Comparison of ENCODE assay signal across 8 cellular contexts in the genomic region with DNA sequence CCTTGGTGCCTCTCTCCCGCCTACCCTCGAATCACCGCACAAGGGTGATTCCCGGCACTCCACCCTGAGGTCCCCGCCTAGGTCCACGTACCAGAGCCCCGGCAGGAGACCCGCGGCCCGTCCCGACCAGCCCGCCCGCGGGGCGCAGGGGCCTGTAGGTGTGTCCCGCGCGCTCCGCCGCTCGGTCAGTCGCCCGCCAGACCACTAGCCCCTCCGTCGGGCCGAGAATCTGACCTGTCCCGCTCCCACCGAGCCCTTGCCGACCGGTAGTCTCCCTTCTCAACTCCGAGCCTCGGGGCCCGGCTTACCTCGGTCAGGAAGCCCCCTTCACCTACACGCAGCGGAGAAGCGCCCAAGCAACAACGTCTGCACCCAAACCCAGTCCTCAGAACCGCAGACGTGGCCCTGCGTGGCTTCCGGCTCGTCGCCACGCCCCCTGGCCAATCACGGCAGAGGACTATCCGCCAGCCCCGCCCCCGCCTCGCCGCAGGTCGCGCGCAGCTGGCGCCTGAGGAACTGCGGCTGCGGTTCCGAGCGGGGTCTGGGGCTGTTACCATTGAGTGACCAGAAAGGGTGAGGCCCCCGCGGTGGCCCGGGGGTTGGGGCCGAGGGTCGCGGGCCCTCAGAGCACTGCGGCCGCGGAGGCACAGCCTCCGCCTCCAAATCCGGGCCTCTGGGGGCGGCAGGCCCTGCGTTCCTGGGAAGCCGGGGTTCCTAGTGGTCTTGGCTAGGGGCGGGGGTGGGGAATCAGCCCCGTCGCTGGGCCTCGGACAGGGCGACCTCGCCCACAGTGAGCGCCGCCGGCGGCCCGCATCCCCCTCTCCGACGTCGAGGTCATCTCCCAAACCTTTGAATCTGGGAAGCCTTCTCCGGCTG. TPM values are rescaled to one million over a fixed set of nuclear protein-coding genes. Genes with fewer than 3 reads are reported as not detected.
A peak's percentile ranks its signal among the peaks of the same experiment; 100 is the strongest.
DNase-seq lines count a peak whose midpoint lies in the region; ATAC-seq and TF ChIP-seq lines count a peak whose summit lies in the region.

Gene PGM3 (minus strand): TSS at position 395 of the 876 bp plus-strand sequence. CDS start 2,253 bp downstream, outside the sequence.
Gene RWDD2A (plus strand): TSS at position 487 of the 876 bp plus-strand sequence. CDS start 1,095 bp downstream, outside the sequence.

- ATAC-seq in GM19372 (IDR thresholded peaks at IDR 0.05; ENCODE audit: low read depth, unreplicated experiment) (peak; percentile 97), HG03520 (IDR thresholded peaks at IDR 0.05; ENCODE audit: unreplicated experiment) (peak; percentile 98)

- no peak for TF ChIP-seq CTCF in lower leg skin (IDR thresholded peaks at IDR 0.05)

- POLR2A ChIA-PET in activated CD4-positive, alpha-beta memory T cell treated with anti-CD3 and anti-CD28 coated beads for 36 hours (lab: Charles Lee), result interaction anchor here (0.6 to 1.1 kb wide), 3 partner anchors 123 to 128 kb away, joined by 4 to 7 read pairs (median 5); partner anchors contain the start of genes DOP1A and UBE3D

- TF ChIP-seq POLR2A in lower leg skin (IDR thresholded peaks at IDR 0.05), result no peak

- intact Hi-C loops in activated CD4-positive, alpha-beta memory T cell treated with anti-CD3 and anti-CD28 coated beads for 36 hours (cut with micrococcal nuclease), result loop anchor here (1.0 to 5.0 kb wide), 4 partner anchors 22 to 1034 kb away; partner anchors contain the start of genes CEP162, DOP1A and IBTK
- intact Hi-C loops in lower leg skin (cut with DNase I; ENCODE audit: low total_unique reads), result no loop called here

- peak within 1 kb of the TSS; percentile 92 for H3K27ac Mint-ChIP-seq in activated CD4-positive, alpha-beta memory T cell treated with anti-CD3 and anti-CD28 coated beads for 36 hours

- no peaks in the 10 kb centered on the region for H3K27me3 Mint-ChIP-seq in activated CD4-positive, alpha-beta memory T cell treated with anti-CD3 and anti-CD28 coated beads for 36 hours

- CTCF ChIA-PET in activated CD4-positive, alpha-beta memory T cell treated with anti-CD3 and anti-CD28 coated beads for 36 hours (lab: Charles Lee), result interaction anchor here (1.0 to 3.5 kb wide), 3 partner anchors 22 to 343 kb away, joined by 3 to 31 read pairs (median 6); partner anchors contain the start of genes DOP1A and UBE3D

- H3K4me3 ChIP-seq in lower leg skin (ENCODE audit: low read depth, poor library complexity, severe bottlenecking), result peak within 1 kb of the TSS; percentile 82

- H3K4me3 Mint-ChIP-seq in activated CD4-positive, alpha-beta memory T cell treated with anti-CD3 and anti-CD28 coated beads for 36 hours, result peak within 1 kb of the TSS; percentile 95

- no peaks in the 10 kb centered on the region for H3K9me3 Mint-ChIP-seq in activated CD4-positive, alpha-beta memory T cell treated with anti-CD3 and anti-CD28 coated beads for 36 hours

- H3K4me1 Mint-ChIP-seq in activated CD4-positive, alpha-beta memory T cell treated with anti-CD3 and anti-CD28 coated beads for 36 hours (ENCODE audit: low read depth), result peaks cover 44% of the 10 kb centered on the region

- 1% methylated on average over 43 to 70 of the region's 88 CpGs for WGBS in lower leg skin, 2 donors

- DNase-seq in CD1c-positive myeloid dendritic cell (ENCODE audit: extremely low spot score) (peak; percentile 96), NCI-H748 treated with DMSO at 0.1 percent for 48 hours (lab: John Stamatoyannopoulos, UW) (peak; percentile 61), dermis microvascular lymphatic vessel endothelial cell (ENCODE audit: low read depth in 2 of 2) (peak; percentile 57 to 93), lower leg skin (ENCODE audit: low spot score in 2 of 2) (peak; percentile 87 to 98)
- DNase-seq in activated CD4-positive, alpha-beta memory T cell treated with anti-CD3 and anti-CD28 coated beads for 36 hours, result peak; percentile 93
- peak; percentile 87 for DNase-seq in stimulated activated CD4-positive, alpha-beta T cell treated with anti-CD3 and anti-CD28 coated beads, Interleukin-4, amount 100 ng/mL, for 4 hours

- peaks cover 18% of the 10 kb centered on the region for H3K36me3 Mint-ChIP-seq in activated CD4-positive, alpha-beta memory T cell treated with anti-CD3 and anti-CD28 coated beads for 36 hours

RNA-seq across cellular contexts. Expression of gene PGM3, which starts in this region (rescaled TPM):
- 10 to 100 TPM; 20.7 to 24.6 TPM for total RNA-seq in activated CD4-positive, alpha-beta memory T cell treated with anti-CD3 and anti-CD28 coated beads for 36 hours
- total RNA-seq in dermis microvascular lymphatic vessel endothelial cell (57.6 and 77.8 TPM in 2 replicates), lower leg skin (10 to 100 TPM in 3 of 4 donors, 1 to 10 TPM in 1; 8.9 to 13.5 (median 11.4) TPM)

RNA-seq across cellular contexts. Expression of gene RWDD2A, which starts in this region (rescaled TPM):
- total RNA-seq in activated CD4-positive, alpha-beta memory T cell treated with anti-CD3 and anti-CD28 coated beads for 36 hours, result 1 to 10 TPM; 2.6 TPM
- 2.4 and 3.2 TPM in 2 replicates for total RNA-seq in dermis microvascular lymphatic vessel endothelial cell
- total RNA-seq in lower leg skin, result 1 to 10 TPM; 1.1 to 2.2 (median 1.7) TPM

Comparison
In these comparisons a context has a peak if more than half of its experiments do, and no peak if none do; other contexts are left out.
1. Peak in every context shown above with its lines: DNase-seq, ATAC-seq and H3K4me3 ChIP-seq.